8 cellular contexts compared by ENCODE assay signal in genomic region chr16:29745126-29745852, GRCh38. TPM values are rescaled to one million over a fixed set of nuclear protein-coding genes. Genes with fewer than 3 reads are reported as not detected.
DNase-seq lines count a peak whose midpoint lies in the region; ATAC-seq and TF ChIP-seq lines count a peak whose summit lies in the region.

No MANE protein-coding gene starts in this region.

- H3K4me3 Mint-ChIP-seq in T-cell (peak overlapping the region; percentile 98 to 99 (median 98)), endothelial cell (ENCODE audit: unreplicated experiment) (no peak overlapping the region), glutamatergic neuron (ENCODE audit: unreplicated experiment) (no peak overlapping the region)

- peak; percentile 41 for ATAC-seq in HG02571 (IDR thresholded peaks at IDR 0.05; ENCODE audit: unreplicated experiment)
- ATAC-seq in T-cell (replicated peaks in 1 of 4) = peak; percentile 47 to 71 (median 69)

- H3K4me3 ChIP-seq in GM12864 (ENCODE audit: low read depth, low read length) (peak overlapping the region; percentile 54), coronary artery (peak overlapping the region; percentile 61)

- DNase-seq in GM12864 (ENCODE audit: low read depth) (no peak), T-cell (peak in 32 of 34 experiments; percentile 25 to 69 (median 50)), coronary artery (ENCODE audit: low spot score) (no peak), endothelial cell (ENCODE audit: low spot score) (no peak), glutamatergic neuron (no peak), NCI-H146 (lab: John Stamatoyannopoulos, UW) (no peak)
- DNase-seq in stimulated activated CD4-positive, alpha-beta T cell treated with anti-CD3 and anti-CD28 coated beads, Interleukin-1b, Interleukin-23, amount 100 ng/mL, for 4 hours (ENCODE audit: low read depth in 2 of 2) = peak; percentile 27 to 41

- H3K36me3 Mint-ChIP-seq in T-cell (peaks cover 58% of the 10 kb centered on the region), endothelial cell (ENCODE audit: low read depth, unreplicated experiment) (peaks cover 4% of the 10 kb centered on the region), glutamatergic neuron (ENCODE audit: unreplicated experiment) (no peaks in the 10 kb centered on the region)

- CTCF ChIA-PET in T-cell (lab: Charles Lee) = interaction anchor here in 1 of 2 donors (0.6 to 3.3 kb wide), 4 partner anchors 44 to 71 kb away, joined by 5 to 15 read pairs (median 10); partner anchors contain the start of genes KIF22 and PAGR1

- H3K27me3 Mint-ChIP-seq in T-cell (peaks cover 0 to 2% of the 10 kb centered on the region in 2 donors), endothelial cell (ENCODE audit: unreplicated experiment) (peaks cover 5% of the 10 kb centered on the region), glutamatergic neuron (ENCODE audit: unreplicated experiment) (peaks cover 12% of the 10 kb centered on the region)

- H3K4me1 Mint-ChIP-seq in T-cell (peaks cover 70 to 76% (median 71%) of the 10 kb centered on the region in 3 donors), endothelial cell (ENCODE audit: unreplicated experiment) (no peaks in the 10 kb centered on the region), glutamatergic neuron (ENCODE audit: low read depth, unreplicated experiment) (no peaks in the 10 kb centered on the region)

- H3K9me3 Mint-ChIP-seq in T-cell (no peaks in the 10 kb centered on the region), endothelial cell (ENCODE audit: unreplicated experiment) (no peaks in the 10 kb centered on the region), glutamatergic neuron (ENCODE audit: unreplicated experiment) (peaks cover 2% of the 10 kb centered on the region)

- H3K27ac Mint-ChIP-seq in T-cell (peak overlapping the region; percentile 98 to 99), endothelial cell (ENCODE audit: unreplicated experiment) (no peak overlapping the region), glutamatergic neuron (ENCODE audit: unreplicated experiment) (no peak overlapping the region)

- TF ChIP-seq CTCF in GM12864 (IDR thresholded peaks at IDR 0.05; ENCODE audit: low read depth, low read length, missing control alignments) (no peak), coronary artery (IDR thresholded peaks at IDR 0.05) (no peak), endothelial cell (IDR thresholded peaks at IDR 0.05; ENCODE audit: unreplicated experiment) (no peak), glutamatergic neuron (IDR thresholded peaks at IDR 0.05; ENCODE audit: partially characterized antibody, unreplicated experiment) (no peak)

- POLR2A ChIA-PET in T-cell (lab: Charles Lee) = interaction anchor here in 1 of 2 donors (1.0 kb wide), 1 partner anchor 9 kb away, joined by 3 read pairs; no protein-coding TSS in a partner anchor

- H3K27ac ChIP-seq in coronary artery = peak overlapping the region in 1 of 2 donors; percentile 16

RNA-seq across cellular contexts. Expression of gene C16orf54, which starts 0.5 kb away (rescaled TPM):
- total RNA-seq in T-cell (100 to 1,000 TPM; 122 to 194 (median 142) TPM), endothelial cell (ENCODE audit: unreplicated experiment) (not detected), glutamatergic neuron (ENCODE audit: unreplicated experiment) (not detected)

RNA-seq across cellular contexts. Expression of gene ZG16, which starts 32.8 kb away (rescaled TPM):
- total RNA-seq in T-cell = under 1 TPM in 2 of 5 donors, not detected in 3; 0.09 to 0.15 TPM
- total RNA-seq in endothelial cell (ENCODE audit: unreplicated experiment) = not detected
- total RNA-seq in glutamatergic neuron (ENCODE audit: unreplicated experiment) = not detected

RNA-seq across cellular contexts. Expression of gene KIF22, which starts 45.3 kb away (rescaled TPM):
- total RNA-seq in T-cell = 10 to 100 TPM; 84.1 to 95.2 (median 84.9) TPM
- total RNA-seq in endothelial cell (ENCODE audit: unreplicated experiment) = 40.7 TPM
- 31.9 TPM for total RNA-seq in glutamatergic neuron (ENCODE audit: unreplicated experiment)

Comparison
In these comparisons a context has a peak if more than half of its experiments do, and no peak if none do; other contexts are left out.
1. DNase-seq: peak in T-cell (32 of 34) and stimulated activated CD4-positive, alpha-beta T cell treated with anti-CD3 and anti-CD28 coated beads, Interleukin-1b, Interleukin-23, amount 100 ng/mL, for 4 hours (2 of 2); none in GM12864 (single experiment), coronary artery (single experiment), endothelial cell (single experiment), glutamatergic neuron (single experiment) and NCI-H146 (single experiment).
2. H3K27ac Mint-ChIP-seq: peak in T-cell (2 of 2); none in endothelial cell (single experiment) and glutamatergic neuron (single experiment).
3. H3K4me3 Mint-ChIP-seq: peak in T-cell (3 of 3); none in endothelial cell (single experiment) and glutamatergic neuron (single experiment).
4. RNA of gene C16orf54, which starts 0.5 kb away (total RNA-seq): 122 to 194 TPM in T-cell; not detected in endothelial cell (single experiment) and not detected in glutamatergic neuron (single experiment); every median in the first group is over 100 times any median in the second.